Comparison of ENCODE assay signal across 10 cellular contexts in the genomic region with DNA sequence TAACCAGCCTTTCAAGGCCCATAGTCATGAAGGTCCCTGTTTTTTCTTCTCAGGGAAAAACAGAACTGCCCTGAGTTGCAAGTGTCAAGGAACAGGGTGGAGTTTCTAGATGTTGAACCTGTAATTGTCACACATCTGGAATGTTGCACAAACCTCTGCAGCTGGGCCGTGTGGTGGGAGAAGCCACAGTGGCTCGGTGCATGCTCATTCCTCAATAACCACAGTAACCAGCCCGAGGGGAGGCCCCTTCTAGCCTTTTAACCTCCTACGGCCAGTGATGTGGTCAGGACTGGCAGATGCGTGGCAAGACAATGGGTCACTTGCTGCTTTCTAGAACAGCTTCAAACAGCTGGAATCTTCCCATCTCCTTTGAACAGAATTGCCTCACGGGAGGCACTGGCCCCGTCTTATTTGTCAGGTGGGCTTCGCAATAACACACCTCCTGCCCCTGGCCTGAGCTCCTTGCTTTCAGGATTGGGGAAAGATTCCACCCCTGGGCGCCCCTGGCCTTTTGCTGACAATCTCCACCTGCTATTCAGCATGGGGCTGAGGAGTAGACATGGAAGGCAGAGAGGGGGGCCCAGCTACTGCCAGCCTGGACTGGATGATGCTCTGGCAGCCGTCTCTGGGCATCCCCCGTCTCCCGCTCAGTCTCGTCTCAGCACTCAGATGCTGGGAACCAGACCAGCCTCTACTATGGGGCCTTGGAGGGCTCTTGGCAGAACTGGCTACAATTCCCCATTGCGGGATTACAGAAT.
DNase-seq lines count a peak whose midpoint lies in the region; ATAC-seq, FAIRE-seq and TF ChIP-seq lines count a peak whose summit lies in the region.
"Had no signal": no experiment of that assay in that cellular context is flagged by ENCODE, and none has a peak within 500 bp of the region (broad histone marks: within the 10 kb centered on the region; RNA-seq: fewer than 3 reads in every experiment).

No MANE protein-coding gene starts in this region.

- TF ChIP-seq CTCF in thyroid gland (IDR thresholded peaks at IDR 0.05) = no peak

- H3K4ac ChIP-seq in trophoblast cell (ENCODE audit: low read depth, low read length) = no peak overlapping the region

- H3K4me3 ChIP-seq in trophoblast cell (ENCODE audit: low read depth, low read length) (no peak overlapping the region), thyroid gland (replicated peaks in 1 of 3) (no peak overlapping the region)

- H3K9ac ChIP-seq in trophoblast cell (ENCODE audit: low read length) = no peak overlapping the region

- no peaks in the 10 kb centered on the region for H3K79me1 ChIP-seq in trophoblast cell (ENCODE audit: low read length)

- H4K91ac ChIP-seq in trophoblast cell (ENCODE audit: low read depth, low read length) = no peak overlapping the region

- CTCF ChIA-PET in activated CD8-positive, alpha-beta T cell treated with anti-CD3 and anti-CD28 coated beads, Interleukin-2, amount 10 ng/mL, durations not matched to agents 7 days and 5 days (lab: Charles Lee) = interaction anchor here (0.9 kb wide), 1 partner anchor 14 kb away, joined by 3 read pairs; no protein-coding TSS in a partner anchor

- no peak overlapping the region for H2AK5ac ChIP-seq in trophoblast cell (ENCODE audit: low read length)

- H3K79me2 ChIP-seq in trophoblast cell (ENCODE audit: control insufficient read depth, insufficient read depth, low read length, poor library complexity) = no peaks in the 10 kb centered on the region

- DNase-seq in activated CD8-positive, alpha-beta T cell treated with anti-CD3 and anti-CD28 coated beads, Interleukin-2, amount 10 ng/mL, durations not matched to agents 7 days and 5 days = peak; percentile 38
- DNase-seq in trophoblast cell (peak; percentile 65 to 90), thyroid gland (no peak), HTR-8/SVneo (ENCODE audit: insufficient read length, low spot score) (no peak), DMS114 treated with DMSO at 0.1 percent for 48 hours (lab: John Stamatoyannopoulos, UW; ENCODE audit: unreplicated experiment) (no peak)
- DNase-seq: NCI-H524 had no signal

- TF ChIP-seq POLR2A in thyroid gland (IDR thresholded peaks at IDR 0.05) = no peak

- H3K27ac ChIP-seq in trophoblast cell (ENCODE audit: low read depth, low read length) (no peak overlapping the region), thyroid gland (no peak overlapping the region)

- H2BK120ac ChIP-seq in trophoblast cell (ENCODE audit: insufficient read depth, low read length, poor library complexity) = no peak overlapping the region

- H3K4me3 Mint-ChIP-seq in activated CD8-positive, alpha-beta T cell treated with anti-CD3 and anti-CD28 coated beads, Interleukin-2, amount 10 ng/mL, durations not matched to agents 7 days and 5 days = peak overlapping the region; percentile 52
- H3K4me3 Mint-ChIP-seq: stimulated activated effector memory CD8-positive, alpha-beta T cell treated with anti-CD3 and anti-CD28 coated beads, Interleukin-12 subunit alpha, Interleukin-12 subunit beta, amount 100 ng/mL, for 72 hours had no signal

- no peak overlapping the region for H2AFZ ChIP-seq in trophoblast cell (ENCODE audit: insufficient read depth, low read length, poor library complexity)

- no peak overlapping the region for H4K8ac ChIP-seq in trophoblast cell (ENCODE audit: low read depth, low read length)

- WGBS in trophoblast cell (ENCODE audit: extremely low coverage, insufficient coverage, insufficient read length) = no CpG with 5 or more reads among the region's 14 CpGs
- WGBS in thyroid gland, 2 donors = 82 to 97% methylated on average over 10 to 14 of the region's 14 CpGs

- no peaks in the 10 kb centered on the region for H3K27me3 ChIP-seq in trophoblast cell (ENCODE audit: insufficient read depth, low read length)
- H3K27me3 ChIP-seq in thyroid gland = no peaks in the 10 kb centered on the region

- no peaks in the 10 kb centered on the region for H3K9me3 ChIP-seq in trophoblast cell (ENCODE audit: insufficient read depth, low read depth, low read length)
- H3K9me3 ChIP-seq in thyroid gland = no peaks in the 10 kb centered on the region

- H3K27me3 Mint-ChIP-seq in activated CD8-positive, alpha-beta T cell treated with anti-CD3 and anti-CD28 coated beads, Interleukin-2, amount 10 ng/mL, durations not matched to agents 7 days and 5 days (ENCODE audit: low read depth) = peaks cover 27% of the 10 kb centered on the region

- no peak overlapping the region for H2BK5ac ChIP-seq in trophoblast cell (ENCODE audit: low read depth, low read length, poor library complexity)

- no peak overlapping the region for H3K18ac ChIP-seq in trophoblast cell (ENCODE audit: low read length)

- POLR2A ChIA-PET in activated CD8-positive, alpha-beta T cell treated with anti-CD3 and anti-CD28 coated beads, Interleukin-2, amount 10 ng/mL, durations not matched to agents 7 days and 5 days (lab: Charles Lee) = no interaction called here

- H3K4me1 Mint-ChIP-seq in activated CD8-positive, alpha-beta T cell treated with anti-CD3 and anti-CD28 coated beads, Interleukin-2, amount 10 ng/mL, durations not matched to agents 7 days and 5 days (ENCODE audit: low read depth) = peaks cover 61% of the 10 kb centered on the region

- H3K4me1 ChIP-seq in trophoblast cell (ENCODE audit: control insufficient read depth in 1 of 2, insufficient read depth in 2 of 2, low read length in 2 of 2) (peaks cover 9 to 16% of the 10 kb centered on the region in 2 experiments), thyroid gland (no peaks in the 10 kb centered on the region)

- no peak overlapping the region for H3K14ac ChIP-seq in trophoblast cell (ENCODE audit: low read length)

- intact Hi-C loops in thyroid gland (cut with DNase I) = no loop called here

- no peak overlapping the region for H3K23ac ChIP-seq in trophoblast cell (ENCODE audit: low read length)

- FAIRE-seq in HTR-8/SVneo (lab: Jason Lieb, UNC) = no peak

- peak; percentile 41 for ATAC-seq in GM18907 (IDR thresholded peaks at IDR 0.05; ENCODE audit: unreplicated experiment)
- ATAC-seq in HG03432 (IDR thresholded peaks at IDR 0.05; ENCODE audit: unreplicated experiment) = peak; percentile 77
- no peak for ATAC-seq in activated CD8-positive, alpha-beta T cell treated with anti-CD3 and anti-CD28 coated beads, Interleukin-2, amount 10 ng/mL, durations not matched to agents 7 days and 5 days
- ATAC-seq: stimulated activated effector memory CD8-positive, alpha-beta T cell treated with anti-CD3 and anti-CD28 coated beads, Interleukin-12 subunit alpha, Interleukin-12 subunit beta, amount 100 ng/mL, for 72 hours had no signal

- H3K4me2 ChIP-seq in trophoblast cell (ENCODE audit: low read length) = no peak overlapping the region

- H3K36me3 ChIP-seq in trophoblast cell (ENCODE audit: control insufficient read depth in 1 of 2, insufficient read depth in 2 of 2, low read length in 2 of 2) (no peaks in the 10 kb centered on the region), thyroid gland (no peaks in the 10 kb centered on the region)

- H4K12ac ChIP-seq in trophoblast cell (ENCODE audit: low read depth, low read length) = no peak overlapping the region

- H3K9me3 Mint-ChIP-seq in activated CD8-positive, alpha-beta T cell treated with anti-CD3 and anti-CD28 coated beads, Interleukin-2, amount 10 ng/mL, durations not matched to agents 7 days and 5 days (ENCODE audit: insufficient read depth) = no peaks in the 10 kb centered on the region
- H3K9me3 Mint-ChIP-seq: stimulated activated effector memory CD8-positive, alpha-beta T cell treated with anti-CD3 and anti-CD28 coated beads, Interleukin-12 subunit alpha, Interleukin-12 subunit beta, amount 100 ng/mL, for 72 hours had no signal

- H3K27ac Mint-ChIP-seq in activated CD8-positive, alpha-beta T cell treated with anti-CD3 and anti-CD28 coated beads, Interleukin-2, amount 10 ng/mL, durations not matched to agents 7 days and 5 days = peak overlapping the region; percentile 64
- H3K27ac Mint-ChIP-seq: progenitor cell of endocrine pancreas; stimulated activated effector memory CD8-positive, alpha-beta T cell treated with anti-CD3 and anti-CD28 coated beads, Interleukin-12 subunit alpha, Interleukin-12 subunit beta, amount 100 ng/mL, for 72 hours had no signal

- no peaks in the 10 kb centered on the region for H3K36me3 Mint-ChIP-seq in activated CD8-positive, alpha-beta T cell treated with anti-CD3 and anti-CD28 coated beads, Interleukin-2, amount 10 ng/mL, durations not matched to agents 7 days and 5 days (ENCODE audit: low read depth)
- H3K36me3 Mint-ChIP-seq: stimulated activated effector memory CD8-positive, alpha-beta T cell treated with anti-CD3 and anti-CD28 coated beads, Interleukin-12 subunit alpha, Interleukin-12 subunit beta, amount 100 ng/mL, for 72 hours had no signal

- no peak overlapping the region for H2BK12ac ChIP-seq in trophoblast cell (ENCODE audit: low read length)

Comparison
In these comparisons a context has a peak if more than half of its experiments do, and no peak if none do; other contexts are left out.
1. DNase-seq: peak in activated CD8-positive, alpha-beta T cell treated with anti-CD3 and anti-CD28 coated beads, Interleukin-2, amount 10 ng/mL, durations not matched to agents 7 days and 5 days (single experiment) and trophoblast cell (2 of 2); none in thyroid gland (0 of 2), HTR-8/SVneo (single experiment) and DMS114 treated with DMSO at 0.1 percent for 48 hours (single experiment).